1 cellular context compared by ENCODE assay signal in genomic region chr6:37170273-37171140, GRCh38.
A peak's percentile ranks its signal among the peaks of the same experiment; 100 is the strongest.
TF ChIP-seq lines count a peak whose summit lies in the region.

No MANE protein-coding gene starts in this region.

TF ChIP-seq in GM12878, 131 proteins besides CTCF, POLR2A, EP300 and RAD21 (continued from another document and continues in another):
- TF ChIP-seq CUX1 (IDR thresholded peaks at IDR 0.05; ENCODE audit: insufficient replicate concordance, low read depth, low read length) (no peak), TBL1XR1 (IDR thresholded peaks at IDR 0.05; ENCODE audit: low read depth, low read length) (no peak), IKZF2 (IDR thresholded peaks at IDR 0.05) (0 out of 4 replicates have a peak, but pooled peaks have one; percentile 15 to 28), SUPT20H (IDR thresholded peaks at IDR 0.05; ENCODE audit: borderline replicate concordance, control insufficient read depth, low read depth, low read length) (no peak), ATF3 (IDR thresholded peaks at IDR 0.05; ENCODE audit: borderline replicate concordance, extremely low read depth, low read depth, low read length) (no peak), BHLHE40 (IDR thresholded peaks at IDR 0.05; ENCODE audit: borderline replicate concordance in 1 of 2, low read depth in 2 of 2, low read length in 1 of 2) (peak in 1 of 2 experiments; percentile 81; a peak in 2 of 4 replicates), MXI1 (IDR thresholded peaks at IDR 0.05; ENCODE audit: low read depth, low read length) (no peak), HCFC1 (IDR thresholded peaks at IDR 0.05; ENCODE audit: low read length) (no peak), MYC (IDR thresholded peaks at IDR 0.05; ENCODE audit: insufficient read depth, insufficient read length, insufficient replicate concordance, low read length, severe bottlenecking) (no peak), NKRF (conservative IDR thresholded peaks at IDR 0.05) (peak; percentile 91), USF2 (IDR thresholded peaks at IDR 0.05; ENCODE audit: borderline replicate concordance, low read depth, low read length) (no peak), SUZ12 (IDR thresholded peaks at IDR 0.05; ENCODE audit: unreplicated experiment) (no peak), FOS (IDR thresholded peaks at IDR 0.05; ENCODE audit: borderline replicate concordance, extremely low read depth, insufficient read length) (no peak), LARP7 (IDR thresholded peaks at IDR 0.05) (peak; percentile 98), ZNF24 (IDR thresholded peaks at IDR 0.05) (no peak), SREBF1 (IDR thresholded peaks at IDR 0.05; ENCODE audit: low read length) (no peak), REST (IDR thresholded peaks at IDR 0.05; ENCODE audit: low read depth, low read length) (no peak), MEF2B (IDR thresholded peaks at IDR 0.05; ENCODE audit: partially characterized antibody, poor library complexity, severe bottlenecking) (peak; percentile 19), RELB (IDR thresholded peaks at IDR 0.05; ENCODE audit: low read depth) (no peak), HSF1 (IDR thresholded peaks at IDR 0.05; ENCODE audit: low read depth, low read length) (no peak), TCF12 (IDR thresholded peaks at IDR 0.05; ENCODE audit: low read depth, low read length) (0 out of 2 replicates have a peak, but pooled peaks have one; percentile 2), JUNB (IDR thresholded peaks at IDR 0.05) (no peak), YY1 (IDR thresholded peaks at IDR 0.05; ENCODE audit: low read depth, low read length) (no peak), BCL3 (IDR thresholded peaks at IDR 0.05; ENCODE audit: borderline replicate concordance, insufficient read depth, low read depth, low read length, poor library complexity, severe bottlenecking) (no peak), SMC3 (IDR thresholded peaks at IDR 0.05; ENCODE audit: borderline replicate concordance, low read length) (no peak; the same call in 1 of the 2 replicates), CBX5 (IDR thresholded peaks at IDR 0.05; ENCODE audit: low read depth) (no peak), ZNF687 (IDR thresholded peaks at IDR 0.05) (no peak; the same call in 1 of the 2 replicates), SPI1 (IDR thresholded peaks at IDR 0.05; ENCODE audit: borderline replicate concordance, insufficient read depth, low read depth, low read length) (no peak)
